19 cellular contexts compared by ENCODE assay signal in the genomic region with DNA sequence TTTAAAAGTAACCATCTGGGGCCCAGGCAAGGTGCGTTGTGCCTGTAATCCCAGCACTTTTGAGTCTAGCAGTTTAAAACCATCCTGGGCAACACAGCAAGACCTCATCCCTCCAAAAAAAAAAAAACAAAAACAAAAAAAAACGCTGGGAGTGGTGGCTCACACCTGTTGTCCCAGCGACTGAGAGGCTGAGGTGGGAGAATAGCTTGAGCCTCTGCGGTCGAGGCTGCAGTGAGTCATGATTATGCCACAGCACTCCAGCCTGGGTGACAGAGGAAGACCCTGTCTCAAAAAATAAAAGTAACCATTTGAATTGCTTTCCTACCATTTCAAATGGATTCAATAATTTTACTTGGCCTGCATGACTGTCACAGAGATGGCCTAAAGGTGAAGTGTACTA.
"Had no signal": no experiment of that assay in that cellular context is flagged by ENCODE, and none has a peak within 500 bp of the region (broad histone marks: within the 10 kb centered on the region; RNA-seq: fewer than 3 reads in every experiment).

No MANE protein-coding gene starts in this region.

- H3K27me3 Mint-ChIP-seq: activated T-cell treated with anti-CD3 and anti-CD28 coated beads, Interleukin-2, amount 50 U/mL, for 24 hours; activated T-helper 17 cell treated with anti-CD3 and anti-CD28 coated beads, Interleukin-2, amount 50 U/mL, for 72 hours; naive B cell; stimulated activated memory B cell treated with anti-CD40 and anti-IgM and Interleukin-4, amounts not matched to agents 10 μg/mL and 1 μg/mL and 100 μg/mL, for 72 hours had no signal

- H3K27ac Mint-ChIP-seq: activated naive CD4-positive, alpha-beta T cell treated with anti-CD3 and anti-CD28 coated beads, Interleukin-2, amount 50 U/mL, for 72 hours; activated T-cell treated with anti-CD3 and anti-CD28 coated beads, Interleukin-2, amount 50 U/mL, for 24 hours; activated T-helper 17 cell treated with anti-CD3 and anti-CD28 coated beads, Interleukin-2, amount 50 U/mL, for 72 hours had no signal

- H3K27me3 ChIP-seq: ascending aorta, heart left ventricle, right lobe of liver, transverse colon had no signal

- H3K4me1 ChIP-seq: ascending aorta, heart left ventricle, right lobe of liver, transverse colon had no signal

- H3K4me3 Mint-ChIP-seq: activated T-cell treated with anti-CD3 and anti-CD28 coated beads, Interleukin-2, amount 50 U/mL, for 24 hours; activated T-helper 17 cell treated with anti-CD3 and anti-CD28 coated beads, Interleukin-2, amount 50 U/mL, for 72 hours; naive B cell; neural crest cell; stimulated activated memory B cell treated with anti-CD40 and anti-IgM and Interleukin-4, amounts not matched to agents 10 μg/mL and 1 μg/mL and 100 μg/mL, for 72 hours had no signal

- H3K4me3 ChIP-seq: ascending aorta, heart left ventricle, right lobe of liver, smooth muscle cell, transverse colon had no signal

- ATAC-seq: activated naive CD4-positive, alpha-beta T cell treated with anti-CD3 and anti-CD28 coated beads, Interleukin-2, amount 50 U/mL, for 72 hours; activated T-helper 17 cell treated with anti-CD3 and anti-CD28 coated beads, Interleukin-2, amount 50 U/mL, for 72 hours; heart left ventricle; right lobe of liver; stimulated activated memory B cell treated with anti-CD40 and anti-IgM and Interleukin-4, amounts not matched to agents 10 μg/mL and 1 μg/mL and 100 μg/mL, for 72 hours had no signal

- H3K9me3 ChIP-seq: ascending aorta, heart left ventricle, right lobe of liver, transverse colon had no signal

- H3K36me3 ChIP-seq: ascending aorta, heart left ventricle, right lobe of liver, transverse colon had no signal

- H3K27ac ChIP-seq: ascending aorta, heart left ventricle, right lobe of liver, transverse colon had no signal

- DNase-seq: activated CD4-positive, alpha-beta T cell treated with anti-CD3 and anti-CD28 coated beads for 1 hour; activated CD4-positive, alpha-beta T cell treated with anti-CD3 and anti-CD28 coated beads, Interleukin-2, amount 50 U/mL, for 1 hour; activated CD8-positive, alpha-beta memory T cell treated with anti-CD3 and anti-CD28 coated beads, Interleukin-2, amount 50 U/mL, for 4 hours; activated T-cell treated with anti-CD3 and anti-CD28 coated beads, Interleukin-2, amount 50 U/mL, for 24 hours; heart left ventricle; left cardiac atrium; naive B cell; occipital lobe; posterior cingulate gyrus; right lobe of liver; stimulated activated CD4-positive, alpha-beta T cell treated with anti-CD3 and anti-CD28 coated beads, Interleukin-15, amount 100 ng/mL, for 24 hours; T-helper 9 cell; transverse colon had no signal

- H3K9me3 Mint-ChIP-seq: activated T-cell treated with anti-CD3 and anti-CD28 coated beads, Interleukin-2, amount 50 U/mL, for 24 hours had no signal
